8 cellular contexts compared by ENCODE assay signal in the genomic region with DNA sequence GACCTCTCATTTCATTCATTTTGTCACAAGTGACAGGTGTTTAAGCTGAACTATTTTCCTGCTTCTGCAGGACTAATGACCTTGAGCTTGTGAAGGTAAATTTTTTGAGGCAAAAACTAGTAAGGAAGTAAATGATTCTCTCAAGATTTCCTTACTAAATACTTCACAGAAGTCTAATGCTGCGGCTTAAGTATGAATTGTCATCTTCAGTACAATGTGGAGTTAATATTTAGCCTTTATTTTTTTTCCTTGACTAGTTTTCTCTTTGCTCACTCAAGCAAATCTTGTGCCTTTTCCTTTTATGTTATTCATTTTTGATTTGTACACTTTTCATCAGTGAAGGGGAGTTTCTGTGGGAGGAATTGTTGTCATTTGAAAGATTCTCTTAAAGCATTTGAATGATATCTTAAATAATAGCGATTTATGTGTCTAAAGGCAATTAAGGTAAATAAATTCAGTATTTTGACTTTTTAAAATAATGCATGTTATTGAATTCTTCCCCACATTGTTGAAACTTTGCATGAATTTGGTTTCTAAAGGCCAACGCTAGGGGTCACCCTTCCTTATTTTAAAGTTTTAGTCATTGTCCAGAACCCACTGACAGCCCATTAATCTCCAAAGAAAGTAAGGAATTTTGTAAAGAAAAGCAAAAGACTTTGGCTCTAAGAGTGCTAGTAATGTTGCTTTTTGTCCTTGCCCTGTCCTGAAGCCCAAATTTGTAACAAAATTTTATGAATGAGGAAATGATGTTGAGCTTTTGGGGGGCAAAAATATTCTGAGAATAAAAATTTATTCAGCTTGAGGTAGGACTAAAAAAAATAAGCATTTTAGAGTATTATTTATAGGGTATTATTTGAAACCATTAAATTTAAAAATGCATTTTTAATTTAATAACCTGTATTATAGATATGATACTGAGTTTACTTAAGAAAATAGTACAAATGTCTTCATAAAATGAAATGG.
DNase-seq lines count a peak whose midpoint lies in the region; ATAC-seq and TF ChIP-seq lines count a peak whose summit lies in the region.

No MANE protein-coding gene starts in this region.

- no peak overlapping the region for H3K4me3 ChIP-seq in fibroblast of mammary gland (ENCODE audit: control insufficient read depth, low read depth, low read length)
- H3K4me3 ChIP-seq in coronary artery, result no peak overlapping the region

- TF ChIP-seq CTCF in fibroblast of mammary gland (conservative IDR thresholded peaks at IDR 0.05; ENCODE audit: control insufficient read depth, insufficient read depth, low read depth, low read length), result peak; percentile 66
- no peak for TF ChIP-seq CTCF in coronary artery (IDR thresholded peaks at IDR 0.05)

- ATAC-seq in HG02852 (IDR thresholded peaks at IDR 0.05; ENCODE audit: unreplicated experiment) (peak; percentile 48), SK-N-SH treated with all-trans-retinoic acid at 6 μM for 48 hours (peak; percentile 64; the same call in 2 of the 3 replicates), GM18868 (IDR thresholded peaks at IDR 0.05; ENCODE audit: unreplicated experiment) (no peak)

- no peak overlapping the region for H3K27ac ChIP-seq in coronary artery

- DNase-seq in SIG-M5 treated with dmso at 0.1 percent for 504 hours (lab: John Stamatoyannopoulos, UW; ENCODE audit: unreplicated experiment) (peak; percentile 5), SIG-M5 (lab: John Stamatoyannopoulos, UW) (no peak), fibroblast of mammary gland (ENCODE audit: low read depth) (peak; percentile 62), pulmonary artery endothelial cell (ENCODE audit: low read depth, low spot score) (peak; percentile 5), coronary artery (ENCODE audit: low spot score) (no peak)

TF ChIP-seq in SK-N-SH treated with all-trans-retinoic acid at 6 μM for 48 hours, 23 proteins besides CTCF, POLR2A, EP300 and RAD21:
- TF ChIP-seq ARNTL (CRISPR knock-in tag; IDR thresholded peaks at IDR 0.05; ENCODE audit: borderline replicate concordance, low read depth), result no peak
- TF ChIP-seq ZC3H10 (CRISPR knock-in tag; IDR thresholded peaks at IDR 0.05), result no peak
- TF ChIP-seq SNAI2 (CRISPR knock-in tag; IDR thresholded peaks at IDR 0.05), result no peak
- no peak for TF ChIP-seq ZFP30 (CRISPR knock-in tag; IDR thresholded peaks at IDR 0.05)
- TF ChIP-seq PPARA (CRISPR knock-in tag; IDR thresholded peaks at IDR 0.05; ENCODE audit: borderline replicate concordance), result no peak
- TF ChIP-seq, protein P1, sequence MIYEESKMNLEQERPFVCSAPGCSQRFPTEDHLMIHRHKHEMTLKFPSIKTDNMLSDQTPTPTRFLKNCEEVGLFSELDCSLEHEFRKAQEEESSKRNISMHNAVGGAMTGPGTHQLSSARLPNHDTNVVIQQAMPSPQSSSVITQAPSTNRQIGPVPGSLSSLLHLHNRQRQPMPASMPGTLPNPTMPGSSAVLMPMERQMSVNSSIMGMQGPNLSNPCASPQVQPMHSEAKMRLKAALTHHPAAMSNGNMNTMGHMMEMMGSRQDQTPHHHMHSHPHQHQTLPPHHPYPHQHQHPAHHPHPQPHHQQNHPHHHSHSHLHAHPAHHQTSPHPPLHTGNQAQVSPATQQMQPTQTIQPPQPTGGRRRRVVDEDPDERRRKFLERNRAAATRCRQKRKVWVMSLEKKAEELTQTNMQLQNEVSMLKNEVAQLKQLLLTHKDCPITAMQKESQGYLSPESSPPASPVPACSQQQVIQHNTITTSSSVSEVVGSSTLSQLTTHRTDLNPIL (CRISPR knock-in tag; IDR thresholded peaks at IDR 0.05; ENCODE audit: low read depth), result no peak
- TF ChIP-seq BACH2 (CRISPR knock-in tag; IDR thresholded peaks at IDR 0.05; ENCODE audit: borderline replicate concordance), result no peak
- no peak for TF ChIP-seq GLIS3 (CRISPR knock-in tag; IDR thresholded peaks at IDR 0.05)
- TF ChIP-seq RARB (CRISPR knock-in tag; IDR thresholded peaks at IDR 0.05), result no peak
- TF ChIP-seq, protein P2, sequence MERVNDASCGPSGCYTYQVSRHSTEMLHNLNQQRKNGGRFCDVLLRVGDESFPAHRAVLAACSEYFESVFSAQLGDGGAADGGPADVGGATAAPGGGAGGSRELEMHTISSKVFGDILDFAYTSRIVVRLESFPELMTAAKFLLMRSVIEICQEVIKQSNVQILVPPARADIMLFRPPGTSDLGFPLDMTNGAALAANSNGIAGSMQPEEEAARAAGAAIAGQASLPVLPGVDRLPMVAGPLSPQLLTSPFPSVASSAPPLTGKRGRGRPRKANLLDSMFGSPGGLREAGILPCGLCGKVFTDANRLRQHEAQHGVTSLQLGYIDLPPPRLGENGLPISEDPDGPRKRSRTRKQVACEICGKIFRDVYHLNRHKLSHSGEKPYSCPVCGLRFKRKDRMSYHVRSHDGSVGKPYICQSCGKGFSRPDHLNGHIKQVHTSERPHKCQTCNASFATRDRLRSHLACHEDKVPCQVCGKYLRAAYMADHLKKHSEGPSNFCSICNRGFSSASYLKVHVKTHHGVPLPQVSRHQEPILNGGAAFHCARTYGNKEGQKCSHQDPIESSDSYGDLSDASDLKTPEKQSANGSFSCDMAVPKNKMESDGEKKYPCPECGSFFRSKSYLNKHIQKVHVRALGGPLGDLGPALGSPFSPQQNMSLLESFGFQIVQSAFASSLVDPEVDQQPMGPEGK (CRISPR knock-in tag; IDR thresholded peaks at IDR 0.05; ENCODE audit: borderline replicate concordance), result no peak
- TF ChIP-seq, protein P3, sequence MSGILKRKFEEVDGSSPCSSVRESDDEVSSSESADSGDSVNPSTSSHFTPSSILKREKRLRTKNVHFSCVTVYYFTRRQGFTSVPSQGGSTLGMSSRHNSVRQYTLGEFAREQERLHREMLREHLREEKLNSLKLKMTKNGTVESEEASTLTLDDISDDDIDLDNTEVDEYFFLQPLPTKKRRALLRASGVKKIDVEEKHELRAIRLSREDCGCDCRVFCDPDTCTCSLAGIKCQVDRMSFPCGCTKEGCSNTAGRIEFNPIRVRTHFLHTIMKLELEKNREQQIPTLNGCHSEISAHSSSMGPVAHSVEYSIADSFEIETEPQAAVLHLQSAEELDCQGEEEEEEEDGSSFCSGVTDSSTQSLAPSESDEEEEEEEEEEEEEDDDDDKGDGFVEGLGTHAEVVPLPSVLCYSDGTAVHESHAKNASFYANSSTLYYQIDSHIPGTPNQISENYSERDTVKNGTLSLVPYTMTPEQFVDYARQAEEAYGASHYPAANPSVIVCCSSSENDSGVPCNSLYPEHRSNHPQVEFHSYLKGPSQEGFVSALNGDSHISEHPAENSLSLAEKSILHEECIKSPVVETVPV (CRISPR knock-in tag; IDR thresholded peaks at IDR 0.05), result no peak

Comparison
In these comparisons a context has a peak if more than half of its experiments do, and no peak if none do; other contexts are left out.
1. DNase-seq: peak in SIG-M5 treated with dmso at 0.1 percent for 504 hours (single experiment), fibroblast of mammary gland (single experiment) and pulmonary artery endothelial cell (single experiment); none in SIG-M5 (single experiment) and coronary artery (single experiment).